In genomic region chr5:172321593-172321992, GRCh38 we compare ENCODE assay signal across 17 cellular contexts. TPM values are rescaled to one million over a fixed set of nuclear protein-coding genes. Genes with fewer than 3 reads are reported as not detected.
DNase-seq lines count a peak whose midpoint lies in the region; ATAC-seq and TF ChIP-seq lines count a peak whose summit lies in the region.
"Had no signal": no experiment of that assay in that cellular context is flagged by ENCODE, and none has a peak within 500 bp of the region (broad histone marks: within the 10 kb centered on the region; RNA-seq: fewer than 3 reads in every experiment).

No MANE protein-coding gene starts in this region.

- no peaks in the 10 kb centered on the region for H4K20me1 ChIP-seq in PC-9 (ENCODE audit: insufficient read depth)

- H2AFZ ChIP-seq in PC-9, result 0 out of 2 replicates have a peak overlapping the region, but pooled peaks have one; percentile 23

- no peak for TF ChIP-seq POLR2A in erythroblast (IDR thresholded peaks at IDR 0.05; ENCODE audit: low read length)
- TF ChIP-seq POLR2A in esophagus squamous epithelium (IDR thresholded peaks at IDR 0.05), result no peak

- no peaks in the 10 kb centered on the region for H3K9me3 ChIP-seq in PC-9 (ENCODE audit: insufficient read depth, low read depth)
- H3K9me3 ChIP-seq in mucosa of stomach (ENCODE audit: control insufficient read depth, low read length), result no peaks in the 10 kb centered on the region
- no peaks in the 10 kb centered on the region for H3K9me3 ChIP-seq in esophagus squamous epithelium
- H3K9me3 ChIP-seq: lower lobe of right lung, right atrium auricular region had no signal

- no peak overlapping the region for H3K4me3 ChIP-seq in PC-9
- no peak overlapping the region for H3K4me3 ChIP-seq in mucosa of stomach (ENCODE audit: low read length)
- H3K4me3 ChIP-seq in esophagus squamous epithelium, result no peak overlapping the region
- H3K4me3 ChIP-seq: coronary artery, lower lobe of right lung, right atrium auricular region, SK-N-MC had no signal

- POLR2A ChIA-PET in PC-9 (lab: Charles Lee; ENCODE audit: unreplicated experiment), result interaction anchor here (0.5 kb wide), 1 partner anchor 44 kb away, joined by 18 read pairs; no protein-coding TSS in a partner anchor

- H3K27me3 ChIP-seq in PC-9 (ENCODE audit: insufficient read depth, low read depth) (no peaks in the 10 kb centered on the region), mucosa of stomach (ENCODE audit: control insufficient read depth, insufficient read depth, low read length) (no peaks in the 10 kb centered on the region), esophagus squamous epithelium (no peaks in the 10 kb centered on the region)
- H3K27me3 ChIP-seq: right atrium auricular region had no signal

- no peaks in the 10 kb centered on the region for H3K9me2 ChIP-seq in PC-9 (ENCODE audit: insufficient read depth)

- H3K36me3 ChIP-seq in PC-9 (ENCODE audit: low read depth) (no peaks in the 10 kb centered on the region), mucosa of stomach (ENCODE audit: control insufficient read depth, insufficient read depth, low read length) (no peaks in the 10 kb centered on the region), esophagus squamous epithelium (no peaks in the 10 kb centered on the region)
- H3K36me3 ChIP-seq: lower lobe of right lung, right atrium auricular region had no signal

- CTCF ChIA-PET in PC-9 (lab: Charles Lee), result interaction anchor here (0.7 kb wide), 1 partner anchor 40 kb away, joined by 4 read pairs; no protein-coding TSS in a partner anchor

- no TSS peak for BruUV-seq in PC-9 (replicated peaks; lab: Mats Ljungman, UMichigan)

- DNase-seq in COR-L47 (lab: John Stamatoyannopoulos, UW) (peak; percentile 13), PC-9 (no peak), erythroblast (lab: John Stamatoyannopoulos, UW) (no peak), esophagus squamous epithelium (lab: John Stamatoyannopoulos, UW) (no peak), cardiac septum (ENCODE audit: low spot score) (no peak)
- DNase-seq: activated CD4-positive, alpha-beta T cell treated with anti-CD3 and anti-CD28 coated beads for 4 hours; activated naive CD4-positive, alpha-beta T cell treated with anti-CD3 and anti-CD28 coated beads for 36 hours; lower lobe of right lung; MM.1S; stimulated activated CD4-positive, alpha-beta T cell treated with anti-CD3 and anti-CD28 coated beads, Interleukin-1b, Interleukin-23, amount 100 ng/mL, for 48 hours had no signal

- peaks cover 2% of the 10 kb centered on the region; the same call in 1 of the 2 replicates for H3F3A ChIP-seq in PC-9 (ENCODE audit: insufficient read depth, low read depth)

- H3K27ac ChIP-seq in PC-9, result no peak overlapping the region
- H3K27ac ChIP-seq in esophagus squamous epithelium, result no peak overlapping the region
- H3K27ac ChIP-seq: coronary artery, lower lobe of right lung, right atrium auricular region, SK-N-MC had no signal

- ATAC-seq in HG03354 (IDR thresholded peaks at IDR 0.05; ENCODE audit: poor library complexity, severe bottlenecking, unreplicated experiment) (peak; percentile 49), HG02870 (IDR thresholded peaks at IDR 0.05; ENCODE audit: unreplicated experiment) (no peak)
- ATAC-seq: natural killer cell treated with Interleukin-12 subunit alpha and Interleukin-12 subunit beta and Interleukin-15 and Interleukin-18, amount 100 ng/mL, for 72 hours had no signal

- no peak for TF ChIP-seq CTCF in PC-9 (conservative IDR thresholded peaks at IDR 0.05)
- no peak for TF ChIP-seq CTCF in esophagus squamous epithelium (IDR thresholded peaks at IDR 0.05)

- H3K9ac ChIP-seq in mucosa of stomach (ENCODE audit: low read length), result peak overlapping the region; percentile 43

- H3K4me1 ChIP-seq in PC-9 (replicated peaks; ENCODE audit: insufficient read depth) (peaks cover 8% of the 10 kb centered on the region), mucosa of stomach (ENCODE audit: control insufficient read depth, insufficient read depth, low read length) (peaks cover 10% of the 10 kb centered on the region), esophagus squamous epithelium (peaks cover 0 to 10% (median 0%) of the 10 kb centered on the region in 3 donors)
- H3K4me1 ChIP-seq: lower lobe of right lung, right atrium auricular region had no signal

- intact Hi-C loops in PC-9 (cut with micrococcal nuclease; ENCODE audit: unreplicated experiment), result no loop called here
- intact Hi-C loops in esophagus squamous epithelium (cut with DNase I), result no loop called here
- intact Hi-C loops in cardiac septum (cut with DNase I), result no loop called here

- H3K79me2 ChIP-seq in PC-9 (ENCODE audit: low read depth), result no peaks in the 10 kb centered on the region

- no peak overlapping the region for H3K4me2 ChIP-seq in PC-9

RNA-seq across cellular contexts. Expression of gene UBTD2, which starts 38.0 kb away (rescaled TPM):
- total RNA-seq in PC-9 (2021) (16.4 and 21.7 TPM in 2 replicates), esophagus squamous epithelium (10 to 100 TPM in 3 of 4 donors, 1 to 10 TPM in 1; 9.1 to 14.7 (median 12.3) TPM), cardiac septum (11.8 TPM)
